Comparison of ENCODE assay signal across 9 cellular contexts in the genomic region with DNA sequence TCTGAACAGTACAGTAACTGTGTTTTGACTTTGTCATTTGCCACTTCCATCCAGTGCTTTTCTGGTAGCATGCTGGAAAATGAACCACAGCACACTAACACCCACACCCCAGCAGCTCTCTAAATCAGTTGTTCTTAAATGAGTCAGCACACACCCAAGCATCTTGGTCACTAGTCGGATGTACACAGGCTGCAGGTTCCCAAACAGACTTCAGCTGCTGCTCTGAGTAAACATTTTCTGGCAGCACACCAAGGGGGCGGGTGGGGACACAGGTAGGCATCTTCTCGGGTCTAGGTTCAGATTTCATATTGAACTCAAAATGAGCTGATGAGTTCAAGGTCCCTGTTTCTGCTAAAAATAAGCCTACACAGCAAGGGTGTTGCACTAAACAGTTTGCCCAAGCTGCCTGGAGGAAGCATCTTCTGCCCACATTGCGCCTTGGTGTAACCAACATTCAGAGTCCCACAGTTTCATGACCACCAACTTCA. TPM values are rescaled to one million over a fixed set of nuclear protein-coding genes. Genes with fewer than 3 reads are reported as not detected.
DNase-seq lines count a peak whose midpoint lies in the region; ATAC-seq, FAIRE-seq and TF ChIP-seq lines count a peak whose summit lies in the region.
"Had no signal": no experiment of that assay in that cellular context is flagged by ENCODE, and none has a peak within 500 bp of the region (broad histone marks: within the 10 kb centered on the region; RNA-seq: fewer than 3 reads in every experiment).

No MANE protein-coding gene starts in this region.

- H3K79me2 ChIP-seq in KMS-11 (ENCODE audit: insufficient read depth, low read depth): no peaks in the 10 kb centered on the region

- TF ChIP-seq POLR2A in GM12891 (IDR thresholded peaks at IDR 0.05; ENCODE audit: low read depth, low read length) (no peak), stomach (IDR thresholded peaks at IDR 0.05) (no peak)

- H3K36me3 Mint-ChIP-seq in activated T-helper 1 cell treated with anti-CD3 and anti-CD28 coated beads, Interleukin-12 subunit alpha, Interleukin-12 subunit beta, Interleukin-2, Interleukin-4 antibody, amounts not matched to agents 30 ng/mL and 10 ng/mL and 1 ng/mL, durations not matched to agents 14 hours and 24 hours and 36 hours (ENCODE audit: low read depth): peaks cover 29% of the 10 kb centered on the region

- peak; percentile 20 for DNase-seq in GM12891 (ENCODE audit: insufficient read length, low spot score)
- peak; percentile 74 for DNase-seq in activated T-helper 1 cell treated with anti-CD3 and anti-CD28 coated beads, Interleukin-12 subunit alpha, Interleukin-12 subunit beta, Interleukin-2, Interleukin-4 antibody, amounts not matched to agents 30 ng/mL and 10 ng/mL and 1 ng/mL, durations not matched to agents 14 hours and 24 hours and 36 hours (ENCODE audit: low spot score)
- peak; percentile 36 for DNase-seq in stimulated activated CD8-positive, alpha-beta memory T cell treated with anti-CD3 and anti-CD28 coated beads, Interleukin-12 subunit alpha, Interleukin-12 subunit beta, amount 100 ng/mL, for 4 hours (ENCODE audit: low read depth)
- no peak for DNase-seq in epidermal melanocyte (ENCODE audit: insufficient read length, low spot score)
- DNase-seq in stomach: no peak
- no peak for DNase-seq in NCI-H187 treated with DMSO at 0.1 percent for 48 hours (lab: John Stamatoyannopoulos, UW)

- H3K4me1 ChIP-seq in KMS-11 (ENCODE audit: low read depth, poor library complexity, severe bottlenecking) (peaks cover 61% of the 10 kb centered on the region), stomach (no peaks in the 10 kb centered on the region)

- no peak for TF ChIP-seq CTCF in KMS-11 (conservative IDR thresholded peaks at IDR 0.05; ENCODE audit: low read depth, low read length)
- no peak for TF ChIP-seq CTCF in stomach (IDR thresholded peaks at IDR 0.05)

- H2AFZ ChIP-seq in KMS-11 (ENCODE audit: low read depth): peak overlapping the region; percentile 39; the same call in 1 of the 2 replicates

- TF ChIP-seq EP300 in stomach (IDR thresholded peaks at IDR 0.05): no peak

- H3K4me2 ChIP-seq in KMS-11: peak overlapping the region; percentile 46

- H3K27me3 Mint-ChIP-seq in activated T-helper 1 cell treated with anti-CD3 and anti-CD28 coated beads, Interleukin-12 subunit alpha, Interleukin-12 subunit beta, Interleukin-2, Interleukin-4 antibody, amounts not matched to agents 30 ng/mL and 10 ng/mL and 1 ng/mL, durations not matched to agents 14 hours and 24 hours and 36 hours (ENCODE audit: insufficient read depth): no peaks in the 10 kb centered on the region

- 45 to 62% (median 49%) methylated on average over 4 of the region's 4 CpGs for WGBS in stomach, 5 donors

- intact Hi-C loops in activated T-helper 1 cell treated with anti-CD3 and anti-CD28 coated beads, Interleukin-12 subunit alpha, Interleukin-12 subunit beta, Interleukin-2, Interleukin-4 antibody, amounts not matched to agents 30 ng/mL and 10 ng/mL and 1 ng/mL, durations not matched to agents 14 hours and 24 hours and 36 hours (cut with micrococcal nuclease): loop anchor here (1.0 to 10.0 kb wide), 20 partner anchors 13 to 764 kb away; partner anchors contain the start of gene IFNG
- intact Hi-C loops in stomach (cut with DNase I; ENCODE audit: low total_unique reads): no loop called here

- H3K36me3 ChIP-seq in KMS-11 (ENCODE audit: insufficient read depth) (no peaks in the 10 kb centered on the region), stomach (no peaks in the 10 kb centered on the region)
- H3K36me3 ChIP-seq: cardiac muscle cell had no signal

- H3K27me3 ChIP-seq in KMS-11 (ENCODE audit: insufficient read depth, low read depth) (no peaks in the 10 kb centered on the region), stomach (no peaks in the 10 kb centered on the region)
- H3K27me3 ChIP-seq: cardiac muscle cell had no signal

- H3K4me3 Mint-ChIP-seq in activated T-helper 1 cell treated with anti-CD3 and anti-CD28 coated beads, Interleukin-12 subunit alpha, Interleukin-12 subunit beta, Interleukin-2, Interleukin-4 antibody, amounts not matched to agents 30 ng/mL and 10 ng/mL and 1 ng/mL, durations not matched to agents 14 hours and 24 hours and 36 hours: peak overlapping the region; percentile 15

- H3K9ac ChIP-seq in KMS-11: no peak overlapping the region

- no peak overlapping the region for H3K4me3 ChIP-seq in KMS-11 (IDR thresholded peaks at IDR 0.05; ENCODE audit: insufficient read depth, low read depth, low read length)
- H3K4me3 ChIP-seq in stomach: no peak overlapping the region
- H3K4me3 ChIP-seq: cardiac muscle cell had no signal

- H3K4me1 Mint-ChIP-seq in activated T-helper 1 cell treated with anti-CD3 and anti-CD28 coated beads, Interleukin-12 subunit alpha, Interleukin-12 subunit beta, Interleukin-2, Interleukin-4 antibody, amounts not matched to agents 30 ng/mL and 10 ng/mL and 1 ng/mL, durations not matched to agents 14 hours and 24 hours and 36 hours (ENCODE audit: low read depth): peaks cover 48% of the 10 kb centered on the region

- no peak overlapping the region for H3K27ac Mint-ChIP-seq in activated T-helper 1 cell treated with anti-CD3 and anti-CD28 coated beads, Interleukin-12 subunit alpha, Interleukin-12 subunit beta, Interleukin-2, Interleukin-4 antibody, amounts not matched to agents 30 ng/mL and 10 ng/mL and 1 ng/mL, durations not matched to agents 14 hours and 24 hours and 36 hours

- peak overlapping the region; percentile 23 for H3K27ac ChIP-seq in KMS-11
- H3K27ac ChIP-seq in stomach: no peak overlapping the region
- H3K27ac ChIP-seq: cardiac muscle cell had no signal

- FAIRE-seq in GM12891 (lab: Jason Lieb, UNC): peak; percentile 94

- H4K20me1 ChIP-seq in KMS-11 (ENCODE audit: insufficient read depth): no peaks in the 10 kb centered on the region

- no peaks in the 10 kb centered on the region for H3K9me3 ChIP-seq in stomach

- H3K9me3 Mint-ChIP-seq in activated T-helper 1 cell treated with anti-CD3 and anti-CD28 coated beads, Interleukin-12 subunit alpha, Interleukin-12 subunit beta, Interleukin-2, Interleukin-4 antibody, amounts not matched to agents 30 ng/mL and 10 ng/mL and 1 ng/mL, durations not matched to agents 14 hours and 24 hours and 36 hours: peaks cover 10% of the 10 kb centered on the region

- peak; percentile 89 for ATAC-seq in GM21528 (IDR thresholded peaks at IDR 0.05; ENCODE audit: low FRiP score, unreplicated experiment)

TF ChIP-seq in GM12891, 5 proteins besides CTCF, POLR2A, EP300 and RAD21:
- peak; percentile 96 for TF ChIP-seq PAX5 (IDR thresholded peaks at IDR 0.05; ENCODE audit: insufficient read depth, low read length, severe bottlenecking)
- no peak for TF ChIP-seq POLR2AphosphoS5 (IDR thresholded peaks at IDR 0.05; ENCODE audit: low read depth, low read length)
- peak; percentile 86; the same call in 1 of the 2 replicates for TF ChIP-seq POU2F2 (IDR thresholded peaks at IDR 0.05; ENCODE audit: low read depth, low read length)

RNA-seq across cellular contexts. Expression of gene IFNG, which starts 39.8 kb away (rescaled TPM):
- not detected for polyA plus RNA-seq in GM12891 (2012; ENCODE audit: low read depth, missing spikeins)
- total RNA-seq in activated T-helper 1 cell treated with anti-CD3 and anti-CD28 coated beads, Interleukin-12 subunit alpha, Interleukin-12 subunit beta, Interleukin-2, Interleukin-4 antibody, amounts not matched to agents 30 ng/mL and 10 ng/mL and 1 ng/mL, durations not matched to agents 14 hours and 24 hours and 36 hours: 2,121 and 2,175 TPM in 2 replicates
- not detected for total RNA-seq in stomach
- polyA plus RNA-seq in stomach: not detected
- total RNA-seq: cardiac muscle cell had no signal

Comparison
In these comparisons a context has a peak if more than half of its experiments do, and no peak if none do; other contexts are left out.
1. DNase-seq: peak in GM12891 (single experiment), activated T-helper 1 cell treated with anti-CD3 and anti-CD28 coated beads, Interleukin-12 subunit alpha, Interleukin-12 subunit beta, Interleukin-2, Interleukin-4 antibody, amounts not matched to agents 30 ng/mL and 10 ng/mL and 1 ng/mL, durations not matched to agents 14 hours and 24 hours and 36 hours (single experiment) and stimulated activated CD8-positive, alpha-beta memory T cell treated with anti-CD3 and anti-CD28 coated beads, Interleukin-12 subunit alpha, Interleukin-12 subunit beta, amount 100 ng/mL, for 4 hours (single experiment); none in epidermal melanocyte (single experiment), stomach (single experiment) and NCI-H187 treated with DMSO at 0.1 percent for 48 hours (single experiment).
2. RNA of gene IFNG, which starts 39.8 kb away (total RNA-seq): 2,121 to 2,175 TPM in activated T-helper 1 cell treated with anti-CD3 and anti-CD28 coated beads, Interleukin-12 subunit alpha, Interleukin-12 subunit beta, Interleukin-2, Interleukin-4 antibody, amounts not matched to agents 30 ng/mL and 10 ng/mL and 1 ng/mL, durations not matched to agents 14 hours and 24 hours and 36 hours; not detected in stomach; every median in the first group is over 1,000 times any median in the second.